Comparison of ENCODE assay signal across 30 cellular contexts in the genomic region with DNA sequence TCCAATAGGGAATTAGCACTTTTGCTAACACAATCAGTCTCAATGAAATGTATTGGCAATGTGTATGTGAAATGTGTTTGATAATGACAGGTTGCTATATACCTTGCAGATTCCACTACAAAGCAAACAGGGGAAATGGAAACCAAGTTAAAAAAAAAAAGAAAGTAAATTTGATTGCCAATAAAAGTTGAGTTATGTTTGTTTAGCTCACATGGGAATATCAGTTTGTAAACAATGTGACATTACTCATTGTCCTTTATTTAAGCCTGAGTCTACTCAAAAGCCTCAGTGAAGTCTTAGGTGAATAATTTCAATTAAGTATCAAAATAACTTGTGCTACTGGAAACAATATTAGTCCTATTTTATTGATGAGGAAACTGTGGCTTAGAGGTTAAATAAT.
DNase-seq lines count a peak whose midpoint lies in the region; ATAC-seq and FAIRE-seq lines count a peak whose summit lies in the region.
"Had no signal": no experiment of that assay in that cellular context is flagged by ENCODE, and none has a peak within 500 bp of the region (broad histone marks: within the 10 kb centered on the region; RNA-seq: fewer than 3 reads in every experiment).

No MANE protein-coding gene starts in this region.

- DNase-seq in NCI-H510A treated with DMSO at 0.1 percent for 48 hours (lab: John Stamatoyannopoulos, UW), result peak; percentile 8
- DNase-seq in NCI-H510A (lab: John Stamatoyannopoulos, UW), result no peak
- DNase-seq in NCI-H146 (lab: John Stamatoyannopoulos, UW), result peak; percentile 45
- peak; percentile 60 for DNase-seq in NCI-H748 (lab: John Stamatoyannopoulos, UW; ENCODE audit: unreplicated experiment)
- no peak for DNase-seq in KBM-7
- no peak for DNase-seq in T-helper 2 cell
- DNase-seq: 8988T; Calu3; DMS79; EL; GDM1; MG63; NCI-H1105 treated with DMSO at 0.1 percent for 48 hours; NCI-H1694; NCI-H2029 treated with DMSO at 0.1 percent for 48 hours; NCI-H2171 treated with DMSO at 0.1 percent for 48 hours; NCI-H345; NCI-H524 treated with DMSO at 0.1 percent for 48 hours; NK-92 treated with Interleukin-12 subunit alpha and Interleukin-12 subunit beta, amount 100 ng/mL, for 24 hours; PC-9; Right ventricle myocardium superior; RPMI8226; T-cell had no signal

- in situ Hi-C loops in KBM-7 (cut with MboI; ENCODE audit: low pct_unique_long_range_greater_than_20kb, low sequenced_read_pairs), result no loop called here

- peak; percentile 8 for FAIRE-seq in endometrium (lab: Jason Lieb, UNC)
- FAIRE-seq: GM12891, GM19239, HTR-8/SVneo, K562 had no signal

- ATAC-seq in HG03432 (IDR thresholded peaks at IDR 0.05; ENCODE audit: unreplicated experiment), result no peak
- ATAC-seq: HCT116, K562, T-cell had no signal

Comparison
In these comparisons a context has a peak if more than half of its experiments do, and no peak if none do; other contexts are left out.
1. DNase-seq: peak in NCI-H510A treated with DMSO at 0.1 percent for 48 hours (single experiment), NCI-H146 (single experiment) and NCI-H748 (single experiment); none in NCI-H510A (single experiment), KBM-7 (single experiment) and T-helper 2 cell (0 of 5).